Comparison of ENCODE assay signal across 10 cellular contexts in genomic region chr6:107778242-107778641, GRCh38. TPM values are rescaled to one million over a fixed set of nuclear protein-coding genes. Genes with fewer than 3 reads are reported as not detected.
"Had no signal": no experiment of that assay in that cellular context is flagged by ENCODE, and none has a peak within 500 bp of the region (broad histone marks: within the 10 kb centered on the region; RNA-seq: fewer than 3 reads in every experiment).

No MANE protein-coding gene starts in this region.

- DNase-seq: GM23248, GOT3, H7, HFFc6, KG1 had no signal

- ATAC-seq: HCT116 had no signal

- H3K36me3 ChIP-seq: HAP-1 had no signal

- H2AFZ ChIP-seq: GM23248 had no signal

- H3K27ac ChIP-seq: GM23248, HL-60 had no signal

- H3K4me3 ChIP-seq: GM23248, HAP-1 had no signal

- H3K9me3 ChIP-seq: HAP-1 had no signal

- H3K9ac ChIP-seq: GM23248 had no signal

RNA-seq across cellular contexts. Expression of gene SCML4, which starts 45.9 kb away (rescaled TPM):
- total RNA-seq: GM23248, H4, H7, HFFc6, HT1080 had no signal
- polyA plus RNA-seq: GM23248 had no signal
